1 cellular context compared by ENCODE assay signal in genomic region chr19:20928371-20928770, GRCh38.
TF ChIP-seq lines count a peak whose summit lies in the region.

No MANE protein-coding gene starts in this region.

TF ChIP-seq in GM23338, 12 proteins besides CTCF, POLR2A, EP300 and RAD21 (continued from another document):
- TF ChIP-seq ZNF462 (CRISPR knock-in tag; IDR thresholded peaks at IDR 0.05) (no peak), ZNF331 (CRISPR knock-in tag; IDR thresholded peaks at IDR 0.05; ENCODE audit: low read depth) (no peak), CREB1 (CRISPR knock-in tag; IDR thresholded peaks at IDR 0.05; ENCODE audit: low read depth) (no peak), EZH2 (IDR thresholded peaks at IDR 0.05; ENCODE audit: low read depth, unreplicated experiment) (no peak)
TF ChIP-seq in GM23338: peak in this region for 0.
